In genomic region chr3:48739955-48740823, GRCh38 we compare ENCODE assay signal across 8 cellular contexts.
DNase-seq lines count a peak whose midpoint lies in the region; ATAC-seq and TF ChIP-seq lines count a peak whose summit lies in the region.

No MANE protein-coding gene starts in this region.

- H3K4me1 Mint-ChIP-seq in nephron progenitor cell: peaks cover 4% of the 10 kb centered on the region

- ATAC-seq in HG02943 (IDR thresholded peaks at IDR 0.05; ENCODE audit: low read depth, unreplicated experiment): peak; percentile 79
- ATAC-seq in HG03432 (IDR thresholded peaks at IDR 0.05; ENCODE audit: unreplicated experiment): no peak

- H3K27me3 Mint-ChIP-seq in nephron progenitor cell (ENCODE audit: low read depth, poor library complexity): no peaks in the 10 kb centered on the region

- H3K9me3 Mint-ChIP-seq in nephron progenitor cell: peaks cover under 1% of the 10 kb centered on the region

- peak; percentile 36 for DNase-seq in RKO (ENCODE audit: low spot score)
- DNase-seq in activated effector memory CD4-positive, alpha-beta T cell treated with anti-CD3 and anti-CD28 coated beads, Interleukin-2, amount 50 U/mL, for 16 hours: peak; percentile 80
- DNase-seq in fibroblast of the conjunctiva (ENCODE audit: low read depth): peak; percentile 80
- DNase-seq in nephron progenitor cell: peak; percentile 79
- DNase-seq in superior temporal gyrus (ENCODE audit: extremely low spot score): peak; percentile 94

- no peaks in the 10 kb centered on the region for H3K36me3 Mint-ChIP-seq in nephron progenitor cell (ENCODE audit: low read depth)

- H3K4me3 Mint-ChIP-seq in nephron progenitor cell: no peak overlapping the region

- TF ChIP-seq CTCF in GM12872 (IDR thresholded peaks at IDR 0.05; ENCODE audit: insufficient read depth, low read depth, low read length): peak; percentile 93
- TF ChIP-seq CTCF in nephron progenitor cell (IDR thresholded peaks at IDR 0.05): peak; percentile 85

- no peak overlapping the region for H3K27ac Mint-ChIP-seq in nephron progenitor cell

Comparison
In these comparisons a context has a peak if more than half of its experiments do, and no peak if none do; other contexts are left out.
1. DNase-seq: peak in every context shown above with its lines; median percentile 94 in superior temporal gyrus; 80 in activated effector memory CD4-positive, alpha-beta T cell treated with anti-CD3 and anti-CD28 coated beads, Interleukin-2, amount 50 U/mL, for 16 hours; 80 in fibroblast of the conjunctiva; 79 in nephron progenitor cell; 36 in RKO.